8 cellular contexts compared by ENCODE assay signal in genomic region chr9:127568618-127568970, GRCh38. TPM values are rescaled to one million over a fixed set of nuclear protein-coding genes. Genes with fewer than 3 reads are reported as not detected.
DNase-seq lines count a peak whose midpoint lies in the region; ATAC-seq and TF ChIP-seq lines count a peak whose summit lies in the region.

No MANE protein-coding gene starts in this region.

- H3K36me3 ChIP-seq in H7 (replicated peaks; ENCODE audit: control insufficient read depth, insufficient read depth, low read length) (no peaks in the 10 kb centered on the region), SJCRH30 (peaks cover 6% of the 10 kb centered on the region; the same call in 1 of the 2 replicates), heart left ventricle (peaks cover 0 to 15% (median 0%) of the 10 kb centered on the region in 9 donors)

- peaks cover 7% of the 10 kb centered on the region for H3K27me3 ChIP-seq in H7 (ENCODE audit: control insufficient read depth, insufficient read depth, low read length)
- H3K27me3 ChIP-seq in SJCRH30, result no peaks in the 10 kb centered on the region
- H3K27me3 ChIP-seq in heart left ventricle, result no peaks in the 10 kb centered on the region

- DNase-seq in H7 (peak; percentile 87), SJCRH30 (peak; percentile 34 to 51), heart left ventricle (peak in 1 of 5 donors; percentile 68), COLO829 (ENCODE audit: low spot score) (no peak), dermis blood vessel endothelial cell (no peak), HK-2 (ENCODE audit: unreplicated experiment) (no peak), UCSD-AML1 (lab: John Stamatoyannopoulos, UW; ENCODE audit: unreplicated experiment) (no peak)

- intact Hi-C loops in heart left ventricle (cut with DNase I), result loop anchor here in 8 of 10 donors (2.0 to 10.0 kb wide), 4 partner anchors 40 to 354 kb away; no protein-coding TSS in a partner anchor

- WGBS in heart left ventricle, 4 donors, result 0 to 1% (median 1%) methylated on average over 3 to 50 of the region's 50 CpGs

- peaks cover 8% of the 10 kb centered on the region for H3K4me1 ChIP-seq in SJCRH30
- H3K4me1 ChIP-seq in heart left ventricle, result peaks cover 0 to 66% (median 36%) of the 10 kb centered on the region in 12 donors

- H3K9me3 ChIP-seq in SJCRH30 (replicated peaks), result no peaks in the 10 kb centered on the region
- H3K9me3 ChIP-seq in heart left ventricle, result no peaks in the 10 kb centered on the region

- no peak for TF ChIP-seq CTCF in heart left ventricle (IDR thresholded peaks at IDR 0.05)

- H3K4me3 ChIP-seq in H7 (ENCODE audit: insufficient read depth, low read depth, low read length), result peak overlapping the region; percentile 76
- H3K4me3 ChIP-seq in SJCRH30, result peak overlapping the region; percentile 83
- peak overlapping the region; percentile 69 to 99 (median 82) for H3K4me3 ChIP-seq in heart left ventricle
- H3K4me3 ChIP-seq in skin epidermis, result peak overlapping the region; percentile 81 to 94 (median 91)

- TF ChIP-seq POLR2A in heart left ventricle (IDR thresholded peaks at IDR 0.05), result no peak

- ATAC-seq in heart left ventricle, result peak in 1 of 4 donors; percentile 0

- H3K27ac ChIP-seq in SJCRH30 (peak overlapping the region; percentile 63), heart left ventricle (peak overlapping the region; percentile 83 to 96 (median 90)), skin epidermis (peak overlapping the region; percentile 75 to 99 (median 95))

RNA-seq across cellular contexts. Expression of gene STXBP1, which starts 43.5 kb away (rescaled TPM):
- 5.9 and 12.0 TPM in 2 replicates for total RNA-seq in H7 (2014; rRNA removed; shearing (Covaris generic))
- total RNA-seq in SJCRH30 (2014; rRNA removed; shearing (Covaris generic)), result 3.6 and 5.2 TPM in 2 replicates
- total RNA-seq in heart left ventricle (100 to 1,000 TPM in 1 of 9 donors, 10 to 100 TPM in 8; 35.9 to 102 (median 50.2) TPM), dermis blood vessel endothelial cell (24.7 and 34.0 TPM in 2 replicates)
- polyA plus RNA-seq in heart left ventricle, result 10 to 100 TPM; 14.0 to 23.7 TPM

Comparison
In these comparisons a context has a peak if more than half of its experiments do, and no peak if none do; other contexts are left out.
1. DNase-seq: peak in H7 (single experiment) and SJCRH30 (2 of 2); none in COLO829 (single experiment), dermis blood vessel endothelial cell (single experiment), HK-2 (single experiment) and UCSD-AML1 (single experiment).
2. Peak in every context shown above with its lines, with median percentiles within 50 percentile points of each other: H3K4me3 ChIP-seq and H3K27ac ChIP-seq.